28 cellular contexts compared by ENCODE assay signal in genomic region chr6:125679651-125680050, GRCh38.
"Had no signal": no experiment of that assay in that cellular context is flagged by ENCODE, and none has a peak within 500 bp of the region (broad histone marks: within the 10 kb centered on the region; RNA-seq: fewer than 3 reads in every experiment).

No MANE protein-coding gene starts in this region.

- H3K4me3 ChIP-seq: breast epithelium, K562, SJSA1 had no signal

- H3K27me3 ChIP-seq: breast epithelium, SJSA1 had no signal

- H3K9me3 ChIP-seq: breast epithelium, SJSA1 had no signal

- H3K9me3 Mint-ChIP-seq: activated CD4-positive, alpha-beta T cell treated with anti-CD3 and anti-CD28 coated beads, Interleukin-2, amount 10 ng/mL, durations not matched to agents 24 days and 14 days; activated naive CD4-positive, alpha-beta T cell treated with anti-CD3 and anti-CD28 coated beads, Interleukin-2, amount 10 ng/mL, durations not matched to agents 7 days and 5 days; activated T-cell treated with anti-CD3 and anti-CD28 coated beads, Interleukin-2, amount 50 U/mL, for 4 hours; activated T-helper 17 cell treated with anti-CD3 and anti-CD28 coated beads, Interleukin-2, amount 50 U/mL, for 72 hours had no signal

- ATAC-seq: activated CD8-positive, alpha-beta memory T cell treated with anti-CD3 and anti-CD28 coated beads, Interleukin-2, amount 10 ng/mL, durations not matched to agents 7 days and 5 days; activated T-cell treated with anti-CD3 and anti-CD28 coated beads, Interleukin-2, amount 50 U/mL, for 4 hours; activated T-helper 17 cell treated with anti-CD3 and anti-CD28 coated beads, Interleukin-2, amount 50 U/mL, for 72 hours; K562; PC-3; T-helper 17 cell; WTC11 had no signal

- H3K4me1 Mint-ChIP-seq: activated CD8-positive, alpha-beta memory T cell treated with anti-CD3 and anti-CD28 coated beads, Interleukin-2, amount 10 ng/mL, durations not matched to agents 7 days and 5 days; activated T-helper 17 cell treated with anti-CD3 and anti-CD28 coated beads, Interleukin-2, amount 50 U/mL, for 72 hours had no signal

- H3K4me3 Mint-ChIP-seq: activated CD4-positive, alpha-beta T cell treated with anti-CD3 and anti-CD28 coated beads, Interleukin-2, amount 10 ng/mL, durations not matched to agents 24 days and 14 days; activated CD8-positive, alpha-beta memory T cell treated with anti-CD3 and anti-CD28 coated beads, Interleukin-2, amount 10 ng/mL, durations not matched to agents 7 days and 5 days; activated naive CD4-positive, alpha-beta T cell treated with anti-CD3 and anti-CD28 coated beads, Interleukin-2, amount 10 ng/mL, durations not matched to agents 7 days and 5 days; activated naive CD8-positive, alpha-beta T cell treated with anti-CD3 and anti-CD28 coated beads for 36 hours; activated T-cell treated with anti-CD3 and anti-CD28 coated beads, Interleukin-2, amount 50 U/mL, for 4 hours; activated T-helper 17 cell treated with anti-CD3 and anti-CD28 coated beads, Interleukin-2, amount 50 U/mL, for 72 hours; T-helper 17 cell; WTC11 had no signal

- H3K27ac ChIP-seq: breast epithelium, SJSA1 had no signal

- H3K36me3 ChIP-seq: breast epithelium, SJSA1 had no signal

- H3K4me1 ChIP-seq: breast epithelium, SJSA1 had no signal

- DNase-seq: activated CD4-positive, alpha-beta T cell treated with anti-CD3 and anti-CD28 coated beads for 1 hour; activated CD4-positive, alpha-beta T cell treated with anti-CD3 and anti-CD28 coated beads, Interleukin-2, amount 10 ng/mL, durations not matched to agents 24 days and 14 days; activated CD4-positive, alpha-beta T cell treated with anti-CD3 and anti-CD28 coated beads, Interleukin-2, amount 50 U/mL, for 48 hours; activated CD8-positive, alpha-beta memory T cell treated with anti-CD3 and anti-CD28 coated beads, Interleukin-2, amount 10 ng/mL, durations not matched to agents 7 days and 5 days; activated gamma-delta T cell; activated naive CD4-positive, alpha-beta T cell treated with anti-CD3 and anti-CD28 coated beads, Interleukin-2, amount 10 ng/mL, durations not matched to agents 7 days and 5 days; activated naive CD8-positive, alpha-beta T cell treated with anti-CD3 and anti-CD28 coated beads for 36 hours; activated T-cell treated with anti-CD3 and anti-CD28 coated beads, Interleukin-2, amount 50 U/mL, for 4 hours; caudate nucleus; Karpas-422; NCI-H1105 treated with DMSO at 0.1 percent for 48 hours; NCI-H1436 treated with DMSO at 0.1 percent for 48 hours; NCI-H187; NCI-H2081; NCI-H2227 treated with DMSO at 0.1 percent for 48 hours; NCI-H510A; NCI-H526 treated with DMSO at 0.1 percent for 48 hours; NCI-H82; NK-92 treated with Interleukin-12 subunit alpha and Interleukin-12 subunit beta, amount 100 ng/mL, for 24 hours; PC-3; SHP77; T-helper 17 cell; T-helper 9 cell had no signal

- H3K27ac Mint-ChIP-seq: activated CD4-positive, alpha-beta T cell treated with anti-CD3 and anti-CD28 coated beads, Interleukin-2, amount 10 ng/mL, durations not matched to agents 24 days and 14 days; activated CD8-positive, alpha-beta memory T cell treated with anti-CD3 and anti-CD28 coated beads, Interleukin-2, amount 10 ng/mL, durations not matched to agents 7 days and 5 days; activated naive CD4-positive, alpha-beta T cell treated with anti-CD3 and anti-CD28 coated beads, Interleukin-2, amount 10 ng/mL, durations not matched to agents 7 days and 5 days; activated naive CD8-positive, alpha-beta T cell treated with anti-CD3 and anti-CD28 coated beads for 36 hours; activated T-helper 17 cell treated with anti-CD3 and anti-CD28 coated beads, Interleukin-2, amount 50 U/mL, for 72 hours; T-helper 17 cell; WTC11 had no signal

- H3K36me3 Mint-ChIP-seq: activated CD8-positive, alpha-beta memory T cell treated with anti-CD3 and anti-CD28 coated beads, Interleukin-2, amount 10 ng/mL, durations not matched to agents 7 days and 5 days; activated naive CD4-positive, alpha-beta T cell treated with anti-CD3 and anti-CD28 coated beads, Interleukin-2, amount 10 ng/mL, durations not matched to agents 7 days and 5 days; activated naive CD8-positive, alpha-beta T cell treated with anti-CD3 and anti-CD28 coated beads for 36 hours had no signal
